17 cellular contexts compared by ENCODE assay signal in the genomic region with DNA sequence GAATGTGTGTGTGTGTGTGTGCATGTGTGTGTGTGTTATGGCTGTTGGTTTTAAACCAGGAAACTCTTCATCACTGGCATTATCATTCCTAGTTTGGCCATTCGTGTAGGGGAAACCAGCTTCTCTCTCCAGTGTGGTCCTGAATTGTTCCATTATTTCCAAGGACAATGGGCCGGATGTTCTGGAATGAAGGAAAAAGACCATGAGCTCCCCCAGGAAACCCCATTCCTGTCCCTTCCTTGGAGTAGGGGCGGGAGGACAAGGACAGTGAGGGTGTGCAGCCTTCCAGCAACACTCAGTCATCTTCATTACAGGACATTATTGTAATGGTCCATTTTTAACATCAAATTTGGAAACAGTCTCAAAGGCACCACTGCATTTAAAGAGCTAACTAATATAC.
DNase-seq lines count a peak whose midpoint lies in the region; ATAC-seq and TF ChIP-seq lines count a peak whose summit lies in the region.
"Had no signal": no experiment of that assay in that cellular context is flagged by ENCODE, and none has a peak within 500 bp of the region (broad histone marks: within the 10 kb centered on the region; RNA-seq: fewer than 3 reads in every experiment).

No MANE protein-coding gene starts in this region.

- peaks cover 19% of the 10 kb centered on the region for H3K4me1 Mint-ChIP-seq in activated CD8-positive, alpha-beta T cell treated with anti-CD3 and anti-CD28 coated beads, Interleukin-2, amount 10 ng/mL, durations not matched to agents 7 days and 5 days (ENCODE audit: low read depth)
- H3K4me1 Mint-ChIP-seq in activated CD8-positive, alpha-beta T cell treated with anti-CD3 and anti-CD28 coated beads for 36 hours (ENCODE audit: low read depth): peaks cover 21% of the 10 kb centered on the region
- peaks cover 19% of the 10 kb centered on the region for H3K4me1 Mint-ChIP-seq in glutamatergic neuron (ENCODE audit: low read depth, unreplicated experiment)

- no peak for TF ChIP-seq POLR2A in testis (IDR thresholded peaks at IDR 0.05)

- H3K9me3 ChIP-seq in testis: no peaks in the 10 kb centered on the region
- H3K9me3 ChIP-seq: HAP-1 had no signal

- DNase-seq in activated CD8-positive, alpha-beta T cell treated with anti-CD3 and anti-CD28 coated beads, Interleukin-2, amount 10 ng/mL, durations not matched to agents 7 days and 5 days: peak; percentile 17
- DNase-seq in activated CD8-positive, alpha-beta T cell treated with anti-CD3 and anti-CD28 coated beads for 36 hours: no peak
- DNase-seq in dermis microvascular lymphatic vessel endothelial cell (ENCODE audit: low read depth in 2 of 2) (peak; percentile 12 to 19), mucosa of gallbladder (ENCODE audit: low spot score) (peak; percentile 3), testis (peak; percentile 7), NCI-H2196 (lab: John Stamatoyannopoulos, UW; ENCODE audit: unreplicated experiment) (no peak), midbrain (lab: John Stamatoyannopoulos, UW) (no peak), glutamatergic neuron (no peak)
- DNase-seq: DMS79 treated with DMSO at 0.1 percent for 48 hours, NCI-H1417, NCI-H1930, NCI-H345, NCI-H524 treated with DMSO at 0.1 percent for 48 hours, PC-3 had no signal

- no peaks in the 10 kb centered on the region for H3K36me3 Mint-ChIP-seq in activated CD8-positive, alpha-beta T cell treated with anti-CD3 and anti-CD28 coated beads, Interleukin-2, amount 10 ng/mL, durations not matched to agents 7 days and 5 days (ENCODE audit: low read depth)
- no peaks in the 10 kb centered on the region for H3K36me3 Mint-ChIP-seq in activated CD8-positive, alpha-beta T cell treated with anti-CD3 and anti-CD28 coated beads for 36 hours (ENCODE audit: low read depth)
- H3K36me3 Mint-ChIP-seq in glutamatergic neuron (ENCODE audit: unreplicated experiment): no peaks in the 10 kb centered on the region

- POLR2A ChIA-PET in activated CD8-positive, alpha-beta T cell treated with anti-CD3 and anti-CD28 coated beads, Interleukin-2, amount 10 ng/mL, durations not matched to agents 7 days and 5 days (lab: Charles Lee): no interaction called here
- POLR2A ChIA-PET in activated CD8-positive, alpha-beta T cell treated with anti-CD3 and anti-CD28 coated beads for 36 hours (lab: Charles Lee): interaction anchor here (1.0 to 1.3 kb wide), 2 partner anchors 29 to 172 kb away, joined by 3 read pairs; no protein-coding TSS in a partner anchor

- H3K4me3 Mint-ChIP-seq in activated CD8-positive, alpha-beta T cell treated with anti-CD3 and anti-CD28 coated beads, Interleukin-2, amount 10 ng/mL, durations not matched to agents 7 days and 5 days: no peak overlapping the region
- H3K4me3 Mint-ChIP-seq in activated CD8-positive, alpha-beta T cell treated with anti-CD3 and anti-CD28 coated beads for 36 hours: no peak overlapping the region
- H3K4me3 Mint-ChIP-seq in glutamatergic neuron (ENCODE audit: unreplicated experiment): no peak overlapping the region

- no peaks in the 10 kb centered on the region for H3K9me3 Mint-ChIP-seq in activated CD8-positive, alpha-beta T cell treated with anti-CD3 and anti-CD28 coated beads, Interleukin-2, amount 10 ng/mL, durations not matched to agents 7 days and 5 days (ENCODE audit: insufficient read depth)
- no peaks in the 10 kb centered on the region for H3K9me3 Mint-ChIP-seq in activated CD8-positive, alpha-beta T cell treated with anti-CD3 and anti-CD28 coated beads for 36 hours
- H3K9me3 Mint-ChIP-seq in glutamatergic neuron (ENCODE audit: unreplicated experiment): peaks cover 11% of the 10 kb centered on the region

- no peak overlapping the region for H3K27ac ChIP-seq in testis
- H3K27ac ChIP-seq: 22Rv1, KMS-11 had no signal

- H3K27me3 Mint-ChIP-seq in activated CD8-positive, alpha-beta T cell treated with anti-CD3 and anti-CD28 coated beads, Interleukin-2, amount 10 ng/mL, durations not matched to agents 7 days and 5 days (ENCODE audit: low read depth): peaks cover 14% of the 10 kb centered on the region
- peaks cover 8% of the 10 kb centered on the region for H3K27me3 Mint-ChIP-seq in activated CD8-positive, alpha-beta T cell treated with anti-CD3 and anti-CD28 coated beads for 36 hours
- peaks cover 5% of the 10 kb centered on the region for H3K27me3 Mint-ChIP-seq in glutamatergic neuron (ENCODE audit: unreplicated experiment)

- no peak for TF ChIP-seq CTCF in activated CD8-positive, alpha-beta T cell treated with anti-CD3 and anti-CD28 coated beads for 36 hours (IDR thresholded peaks at IDR 0.05)
- TF ChIP-seq CTCF in testis (IDR thresholded peaks at IDR 0.05): no peak
- TF ChIP-seq CTCF in glutamatergic neuron (IDR thresholded peaks at IDR 0.05; ENCODE audit: partially characterized antibody, unreplicated experiment): no peak

- H3K27me3 ChIP-seq in testis: no peaks in the 10 kb centered on the region

- no peaks in the 10 kb centered on the region for H3K36me3 ChIP-seq in testis (ENCODE audit: low read depth, missing control alignments)

- WGBS in testis, 2 donors: 58 to 65% methylated on average over 3 of the region's 3 CpGs

- CTCF ChIA-PET in activated CD8-positive, alpha-beta T cell treated with anti-CD3 and anti-CD28 coated beads, Interleukin-2, amount 10 ng/mL, durations not matched to agents 7 days and 5 days (lab: Charles Lee): interaction anchor here (0.6 to 11.1 kb wide), 7 partner anchors 9 to 661 kb away, joined by 3 to 235 read pairs (median 3); a partner anchor contains a TSS
- CTCF ChIA-PET in activated CD8-positive, alpha-beta T cell treated with anti-CD3 and anti-CD28 coated beads for 36 hours (lab: Charles Lee): interaction anchor here (0.7 to 8.7 kb wide), 5 partner anchors 10 to 248 kb away, joined by 3 to 243 read pairs (median 6); a partner anchor contains a TSS

- no peak overlapping the region for H3K27ac Mint-ChIP-seq in activated CD8-positive, alpha-beta T cell treated with anti-CD3 and anti-CD28 coated beads, Interleukin-2, amount 10 ng/mL, durations not matched to agents 7 days and 5 days
- no peak overlapping the region for H3K27ac Mint-ChIP-seq in activated CD8-positive, alpha-beta T cell treated with anti-CD3 and anti-CD28 coated beads for 36 hours
- H3K27ac Mint-ChIP-seq in glutamatergic neuron (ENCODE audit: unreplicated experiment): no peak overlapping the region

- H3K4me1 ChIP-seq in testis: peaks cover 19% of the 10 kb centered on the region

- intact Hi-C loops in activated CD8-positive, alpha-beta T cell treated with anti-CD3 and anti-CD28 coated beads for 36 hours (cut with micrococcal nuclease): no loop called here
- intact Hi-C loops in testis (cut with DNase I; ENCODE audit: low total_unique reads): loop anchor here (10.0 kb wide), 1 partner anchor 73 kb away; no protein-coding TSS in a partner anchor

- H3K4me3 ChIP-seq in testis: no peak overlapping the region
- H3K4me3 ChIP-seq: HAP-1 had no signal

- ATAC-seq in activated CD8-positive, alpha-beta T cell treated with anti-CD3 and anti-CD28 coated beads, Interleukin-2, amount 10 ng/mL, durations not matched to agents 7 days and 5 days: no peak
- ATAC-seq in activated CD8-positive, alpha-beta T cell treated with anti-CD3 and anti-CD28 coated beads for 36 hours: no peak
- ATAC-seq: PC-3 had no signal

Comparison
In these comparisons a context has a peak if more than half of its experiments do, and no peak if none do; other contexts are left out.
1. DNase-seq: peak in activated CD8-positive, alpha-beta T cell treated with anti-CD3 and anti-CD28 coated beads, Interleukin-2, amount 10 ng/mL, durations not matched to agents 7 days and 5 days (single experiment), dermis microvascular lymphatic vessel endothelial cell (2 of 2), mucosa of gallbladder (single experiment) and testis (single experiment); none in activated CD8-positive, alpha-beta T cell treated with anti-CD3 and anti-CD28 coated beads for 36 hours (single experiment), NCI-H2196 (single experiment), midbrain (single experiment) and glutamatergic neuron (single experiment).